In the genomic region with DNA sequence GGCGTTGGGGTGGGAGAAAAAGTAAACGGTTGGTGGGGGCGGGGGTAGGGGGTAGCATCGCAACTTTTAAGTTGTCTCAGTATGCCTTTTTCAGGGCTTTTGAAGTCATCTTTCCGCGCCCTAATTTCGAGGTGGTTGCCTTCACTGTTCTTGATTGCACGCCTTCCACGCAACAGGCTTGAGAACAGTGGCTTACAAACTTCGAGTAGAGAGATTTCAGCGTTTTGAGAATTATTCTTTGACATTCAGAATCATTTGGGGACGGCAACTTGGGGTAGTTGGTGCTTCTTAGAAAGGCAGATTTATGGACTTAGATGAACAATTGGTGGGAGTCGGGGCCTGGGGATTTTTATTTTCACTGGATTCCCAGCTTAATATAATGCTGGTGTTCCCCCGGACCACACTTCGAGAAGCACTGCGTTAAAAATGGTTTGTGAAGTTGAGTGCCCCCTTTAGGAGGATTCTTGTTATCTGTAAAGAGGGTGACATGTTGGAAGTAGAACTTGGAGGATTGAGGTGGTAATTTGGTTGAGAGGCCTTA, we compare ENCODE assay signal across 8 cellular contexts. TPM values are rescaled to one million over a fixed set of nuclear protein-coding genes. Genes with fewer than 3 reads are reported as not detected.
DNase-seq lines count a peak whose midpoint lies in the region; FAIRE-seq and TF ChIP-seq lines count a peak whose summit lies in the region.

No MANE protein-coding gene starts in this region.

- H3K9ac ChIP-seq in SK-N-SH = peak overlapping the region; percentile 83

- H3K36me3 Mint-ChIP-seq in immature natural killer cell = peaks cover 0 to 6% (median 4%) of the 10 kb centered on the region in 3 donors

- TF ChIP-seq CTCF in AG10803 (conservative IDR thresholded peaks at IDR 0.05; ENCODE audit: low read length) = peak; percentile 63
- TF ChIP-seq CTCF in GM13977 (IDR thresholded peaks at IDR 0.05; ENCODE audit: extremely low read depth, insufficient read depth, missing control alignments) = peak; percentile 59
- peak; percentile 65 for TF ChIP-seq CTCF in SK-N-SH (IDR thresholded peaks at IDR 0.05)
- TF ChIP-seq CTCF in brain microvascular endothelial cell (IDR thresholded peaks at IDR 0.05; ENCODE audit: low read depth, low read length, missing control alignments) = peak; percentile 64

- H3F3A ChIP-seq in SK-N-SH (replicated peaks; ENCODE audit: insufficient read depth) = peaks cover 7% of the 10 kb centered on the region

- H3K27me3 ChIP-seq in SK-N-SH (ENCODE audit: insufficient read depth) = no peaks in the 10 kb centered on the region
- H3K27me3 ChIP-seq in brain microvascular endothelial cell (replicated peaks) = no peaks in the 10 kb centered on the region

- no peak for TF ChIP-seq EP300 in SK-N-SH (IDR thresholded peaks at IDR 0.05; ENCODE audit: borderline replicate concordance in 1 of 2, low read depth in 1 of 2, low read length in 1 of 2)

- in situ Hi-C loops in GM13977 (cut with MboI; ENCODE audit: low pct_unique_long_range_greater_than_20kb, low sequenced_read_pairs, unreplicated experiment) = no loop called here
- in situ Hi-C loops in brain microvascular endothelial cell (cut with HindIII; ENCODE audit: low pct_ligation_motif_present, low sequenced_read_pairs) = no loop called here

- FAIRE-seq in HTR-8/SVneo (lab: Jason Lieb, UNC) = no peak

- H3K4me3 ChIP-seq in AG10803 (ENCODE audit: low read length) = peak overlapping the region; percentile 73
- peak overlapping the region; percentile 78 to 83 for H3K4me3 ChIP-seq in SK-N-SH (ENCODE audit: low read depth in 2 of 2, low read length in 1 of 2)
- peak overlapping the region; percentile 88 for H3K4me3 ChIP-seq in brain microvascular endothelial cell (ENCODE audit: low read depth, low read length)

- peak; percentile 52 for TF ChIP-seq RAD21 in SK-N-SH (IDR thresholded peaks at IDR 0.05; ENCODE audit: low read length)

- peak overlapping the region; percentile 91 to 97 (median 96) for H3K27ac Mint-ChIP-seq in immature natural killer cell

- H3K27ac ChIP-seq in SK-N-SH (ENCODE audit: low read depth in 2 of 2, low read length in 1 of 2) = peak overlapping the region; percentile 90 to 92
- H3K27ac ChIP-seq in brain microvascular endothelial cell = peak overlapping the region; percentile 94

- POLR2A ChIA-PET in SK-N-SH (lab: Yijun Ruan, JAX) = interaction anchor here (1.0 kb wide), 1 partner anchor 8 kb away, joined by 5 read pairs; no protein-coding TSS in a partner anchor

- H3K27me3 Mint-ChIP-seq in immature natural killer cell (ENCODE audit: low read depth in 3 of 3) = peaks cover 0 to 7% (median 6%) of the 10 kb centered on the region in 3 donors

- CTCF ChIA-PET in SK-N-SH (lab: Yijun Ruan, JAX) = interaction anchor here (1.0 to 4.4 kb wide), 10 partner anchors 10 to 147 kb away, joined by 3 to 16 read pairs (median 4); no protein-coding TSS in a partner anchor

- H3K36me3 ChIP-seq in SK-N-SH (replicated peaks in 1 of 2; ENCODE audit: control insufficient read depth in 1 of 2, insufficient read depth in 2 of 2, low read length in 1 of 2) (peaks cover 17 to 29% of the 10 kb centered on the region in 2 experiments), brain microvascular endothelial cell (replicated peaks) (peaks cover 12% of the 10 kb centered on the region)

- DNase-seq in AG10803 (ENCODE audit: low read depth) (peak; percentile 69), GM13977 (ENCODE audit: low spot score) (peak; percentile 62), HTR-8/SVneo (ENCODE audit: insufficient read length, low spot score) (peak; percentile 33), SK-N-SH (peak; percentile 59), brain microvascular endothelial cell (peak; percentile 49), immature natural killer cell (peak; percentile 28 to 41 (median 37)), T-helper 9 cell (no peak)
- DNase-seq in stimulated activated CD4-positive, alpha-beta T cell treated with anti-CD3 and anti-CD28 coated beads, Interleukin-12 subunit alpha, Interleukin-12 subunit beta, amount 100 ng/mL, for 48 hours (ENCODE audit: low read depth in 2 of 3, low spot score in 1 of 3) = peak; percentile 24 to 40 (median 26)

- H3K79me2 ChIP-seq in SK-N-SH (ENCODE audit: insufficient read depth) = peaks cover 56% of the 10 kb centered on the region

- no peak overlapping the region for H2AFZ ChIP-seq in SK-N-SH (ENCODE audit: low read depth)

- WGBS in SK-N-SH (ENCODE audit: low lambda C conversion rate) = under 1% methylated on average over 14 of the region's 16 CpGs

- peaks cover 47 to 58% of the 10 kb centered on the region in 2 donors for H3K4me1 Mint-ChIP-seq in immature natural killer cell

- peaks cover 3 to 11% of the 10 kb centered on the region in 2 experiments; a peak in 2 of 4 replicates for H3K4me1 ChIP-seq in SK-N-SH (ENCODE audit: control insufficient read depth in 1 of 2, insufficient read depth in 2 of 2, low read depth in 1 of 2, low read length in 1 of 2)

- peak overlapping the region; percentile 83 to 95 (median 91) for H3K4me3 Mint-ChIP-seq in immature natural killer cell

- peaks cover 51% of the 10 kb centered on the region for H4K20me1 ChIP-seq in SK-N-SH (ENCODE audit: insufficient read depth)

- H3K9me3 ChIP-seq in SK-N-SH = no peaks in the 10 kb centered on the region

- no peaks in the 10 kb centered on the region for H3K9me2 ChIP-seq in SK-N-SH

- peak overlapping the region; percentile 84 for H3K4me2 ChIP-seq in SK-N-SH

- no peaks in the 10 kb centered on the region for H3K9me3 Mint-ChIP-seq in immature natural killer cell

TF ChIP-seq in SK-N-SH, 30 proteins besides CTCF, POLR2A, EP300 and RAD21:
- TF ChIP-seq RXRA (IDR thresholded peaks at IDR 0.05; ENCODE audit: borderline replicate concordance, low read depth) (no peak), SMC3 (IDR thresholded peaks at IDR 0.05; ENCODE audit: low read depth, low read length) (peak; percentile 22; the same call in 1 of the 2 replicates), YY1 (IDR thresholded peaks at IDR 0.05; ENCODE audit: low read depth) (peak; percentile 56; the same call in 1 of the 2 replicates), MXI1 (IDR thresholded peaks at IDR 0.05; ENCODE audit: low read depth, low read length) (peak; percentile 60)
- TF ChIP-seq, protein P1, sequence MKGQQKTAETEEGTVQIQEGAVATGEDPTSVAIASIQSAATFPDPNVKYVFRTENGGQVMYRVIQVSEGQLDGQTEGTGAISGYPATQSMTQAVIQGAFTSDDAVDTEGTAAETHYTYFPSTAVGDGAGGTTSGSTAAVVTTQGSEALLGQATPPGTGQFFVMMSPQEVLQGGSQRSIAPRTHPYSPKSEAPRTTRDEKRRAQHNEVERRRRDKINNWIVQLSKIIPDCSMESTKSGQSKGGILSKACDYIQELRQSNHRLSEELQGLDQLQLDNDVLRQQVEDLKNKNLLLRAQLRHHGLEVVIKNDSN (IDR thresholded peaks at IDR 0.05; ENCODE audit: borderline replicate concordance, low read depth) = no peak
- TF ChIP-seq, protein P2, sequence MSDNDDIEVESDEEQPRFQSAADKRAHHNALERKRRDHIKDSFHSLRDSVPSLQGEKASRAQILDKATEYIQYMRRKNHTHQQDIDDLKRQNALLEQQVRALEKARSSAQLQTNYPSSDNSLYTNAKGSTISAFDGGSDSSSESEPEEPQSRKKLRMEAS (IDR thresholded peaks at IDR 0.05; ENCODE audit: low read depth) = 0 out of 2 replicates have a peak, but pooled peaks have one; percentile 35

RNA-seq across cellular contexts. Expression of a gene that starts 0.9 kb away (rescaled TPM):
- polyA plus RNA-seq in SK-N-SH (2012; rRNA removed) (8.9 and 11.3 TPM in 2 replicates), immature natural killer cell (10 to 100 TPM; 27.6 to 47.3 (median 44.9) TPM)
- 15.4 and 20.9 TPM in 2 replicates for polyA plus RNA-seq in SK-N-SH (2012; cell fraction: cytosol; rRNA removed)
- 6.9 and 11.4 TPM in 2 replicates for polyA plus RNA-seq in SK-N-SH (2012; cell fraction: nucleus; rRNA removed)
